ENCODE assay signal across 11 cellular contexts in the genomic region with DNA sequence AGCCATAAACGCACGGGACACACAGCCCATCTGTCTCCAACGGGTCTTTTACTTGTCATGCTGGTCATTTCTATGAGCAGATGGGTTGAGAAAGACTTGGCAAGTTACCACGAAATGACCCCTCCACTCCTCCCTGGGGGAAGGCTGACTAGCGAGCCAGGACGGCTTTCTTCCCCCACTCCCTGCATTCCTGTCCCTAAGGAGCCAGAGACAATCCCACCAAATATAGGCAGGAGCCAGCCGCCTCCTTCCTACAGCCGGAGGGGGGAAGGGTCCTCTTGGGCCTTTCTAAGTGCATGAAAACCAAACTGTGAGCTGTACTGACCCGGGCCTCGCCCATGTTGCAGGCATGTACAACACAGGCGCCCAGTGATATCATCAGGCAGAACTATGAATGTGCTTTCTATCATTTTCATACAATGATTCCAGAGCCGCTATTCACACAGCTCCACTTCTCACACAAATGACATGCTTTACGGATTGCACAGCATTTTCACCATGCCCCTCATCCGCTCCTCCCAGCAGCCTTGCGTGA. TPM values are rescaled to one million over a fixed set of nuclear protein-coding genes. Genes with fewer than 3 reads are reported as not detected.
DNase-seq lines count a peak whose midpoint lies in the region; ATAC-seq and TF ChIP-seq lines count a peak whose summit lies in the region.
"Had no signal": no experiment of that assay in that cellular context is flagged by ENCODE, and none has a peak within 500 bp of the region (broad histone marks: within the 10 kb centered on the region; RNA-seq: fewer than 3 reads in every experiment).

No MANE protein-coding gene starts in this region.

- no peak for TF ChIP-seq CTCF in GM23338 (conservative IDR thresholded peaks at IDR 0.05; ENCODE audit: low read depth in 2 of 2)
- no peak for TF ChIP-seq CTCF in brain microvascular endothelial cell (IDR thresholded peaks at IDR 0.05; ENCODE audit: low read depth, low read length, missing control alignments)
- no peak for TF ChIP-seq CTCF in smooth muscle cell (IDR thresholded peaks at IDR 0.05; ENCODE audit: borderline replicate concordance, insufficient read depth, poor library complexity, severe bottlenecking)

- H3K36me3 ChIP-seq in GM23338 (ENCODE audit: insufficient read depth) (no peaks in the 10 kb centered on the region), brain microvascular endothelial cell (replicated peaks) (no peaks in the 10 kb centered on the region), iPS-15b (ENCODE audit: control insufficient read depth, insufficient read depth, low read length) (peaks cover 3% of the 10 kb centered on the region), smooth muscle cell (ENCODE audit: low read depth) (no peaks in the 10 kb centered on the region)

- peaks cover 60% of the 10 kb centered on the region for H3K4me1 Mint-ChIP-seq in GM23338

- no peaks in the 10 kb centered on the region for H3K9me3 Mint-ChIP-seq in GM23338
- H3K9me3 Mint-ChIP-seq: activated CD4-positive, alpha-beta memory T cell treated with anti-CD3 and anti-CD28 coated beads, Interleukin-2, amount 10 ng/mL, durations not matched to agents 7 days and 5 days had no signal

- in situ Hi-C loops in brain microvascular endothelial cell (cut with HindIII; ENCODE audit: low pct_ligation_motif_present, low sequenced_read_pairs): no loop called here

- H2AFZ ChIP-seq in GM23338 (no peak overlapping the region), smooth muscle cell (ENCODE audit: low read depth) (peak overlapping the region; percentile 22)

- H3K4me3 ChIP-seq in GM23338 (0 out of 2 replicates have a peak overlapping the region, but pooled peaks have one; percentile 4), brain microvascular endothelial cell (ENCODE audit: low read depth, low read length) (no peak overlapping the region), iPS-15b (ENCODE audit: low read depth, low read length) (peak overlapping the region; percentile 27), smooth muscle cell (no peak overlapping the region)

- H3K36me3 Mint-ChIP-seq in GM23338 (ENCODE audit: low read depth): no peaks in the 10 kb centered on the region

- H3K27ac ChIP-seq in GM23338 (ENCODE audit: low read depth): peak overlapping the region; percentile 88; the same call in 1 of the 2 replicates
- peak overlapping the region; percentile 72 for H3K27ac ChIP-seq in brain microvascular endothelial cell
- peak overlapping the region; percentile 87 for H3K27ac ChIP-seq in smooth muscle cell (ENCODE audit: low read depth)

- no peaks in the 10 kb centered on the region for H3F3A ChIP-seq in GM23338 (replicated peaks; ENCODE audit: low read depth)
- H3F3A ChIP-seq in smooth muscle cell (ENCODE audit: low read depth): peaks cover 19% of the 10 kb centered on the region

- peak; percentile 77 for DNase-seq in GM23338 (ENCODE audit: low spot score)
- DNase-seq in brain microvascular endothelial cell: peak; percentile 89
- no peak for DNase-seq in smooth muscle cell (lab: John Stamatoyannopoulos, UW; ENCODE audit: unreplicated experiment)
- DNase-seq: activated CD4-positive, alpha-beta memory T cell treated with anti-CD3 and anti-CD28 coated beads, Interleukin-2, amount 10 ng/mL, durations not matched to agents 7 days and 5 days; NCI-H1436 treated with DMSO at 0.1 percent for 48 hours; stimulated activated CD4-positive, alpha-beta T cell treated with anti-CD3 and anti-CD28 coated beads, Interleukin-4, amount 100 ng/mL, for 1 hour had no signal

- no peaks in the 10 kb centered on the region for H3K9me3 ChIP-seq in iPS-15b (ENCODE audit: control insufficient read depth, insufficient read depth, low read length)
- no peaks in the 10 kb centered on the region for H3K9me3 ChIP-seq in smooth muscle cell (replicated peaks; ENCODE audit: low read depth)

- peaks cover 97% of the 10 kb centered on the region for H3K79me2 ChIP-seq in GM23338 (replicated peaks; ENCODE audit: insufficient read depth)
- H3K79me2 ChIP-seq in smooth muscle cell (ENCODE audit: low read depth): peaks cover 86% of the 10 kb centered on the region

- H3K4me3 Mint-ChIP-seq in GM23338: peak overlapping the region; percentile 34; the same call in 2 of the 3 replicates
- H3K4me3 Mint-ChIP-seq: activated CD4-positive, alpha-beta memory T cell treated with anti-CD3 and anti-CD28 coated beads, Interleukin-2, amount 10 ng/mL, durations not matched to agents 7 days and 5 days had no signal

- H3K9ac ChIP-seq in iPS-15b (ENCODE audit: low read depth, low read length) (no peak overlapping the region), smooth muscle cell (ENCODE audit: low read depth) (peak overlapping the region; percentile 52)

- H3K9me2 ChIP-seq in GM23338 (ENCODE audit: insufficient read depth): no peaks in the 10 kb centered on the region

- H3K4me2 ChIP-seq in GM23338 (peak overlapping the region; percentile 53), smooth muscle cell (peak overlapping the region; percentile 79)

- ATAC-seq in GM23338 (peak; percentile 89), HG02852 (IDR thresholded peaks at IDR 0.05; ENCODE audit: unreplicated experiment) (no peak), GM21717 (IDR thresholded peaks at IDR 0.05; ENCODE audit: unreplicated experiment) (no peak), HG03571 (IDR thresholded peaks at IDR 0.05; ENCODE audit: unreplicated experiment) (no peak), GM21526 (IDR thresholded peaks at IDR 0.05; ENCODE audit: low FRiP score, unreplicated experiment) (no peak)

- no peaks in the 10 kb centered on the region for H3K27me3 ChIP-seq in GM23338 (ENCODE audit: insufficient read depth)
- H3K27me3 ChIP-seq in brain microvascular endothelial cell (replicated peaks): no peaks in the 10 kb centered on the region
- no peaks in the 10 kb centered on the region for H3K27me3 ChIP-seq in iPS-15b (ENCODE audit: control insufficient read depth, insufficient read depth, low read length)
- H3K27me3 ChIP-seq in smooth muscle cell (ENCODE audit: low read depth): no peaks in the 10 kb centered on the region

- H3K27ac Mint-ChIP-seq in GM23338: peak overlapping the region; percentile 96
- H3K27ac Mint-ChIP-seq: activated CD4-positive, alpha-beta memory T cell treated with anti-CD3 and anti-CD28 coated beads, Interleukin-2, amount 10 ng/mL, durations not matched to agents 7 days and 5 days had no signal

- H4K20me1 ChIP-seq in GM23338 (replicated peaks; ENCODE audit: insufficient read depth): no peaks in the 10 kb centered on the region; the same call in 1 of the 2 replicates
- peaks cover 43% of the 10 kb centered on the region for H4K20me1 ChIP-seq in smooth muscle cell (ENCODE audit: low read depth)

- 12% methylated on average over 15 of the region's 15 CpGs for WGBS in smooth muscle cell (ENCODE audit: low lambda C conversion rate)

- H3K4me1 ChIP-seq in GM23338 (ENCODE audit: insufficient read depth) (peaks cover 68% of the 10 kb centered on the region), iPS-15b (ENCODE audit: control insufficient read depth, insufficient read depth, low read length) (peaks cover 37% of the 10 kb centered on the region), smooth muscle cell (ENCODE audit: low read depth) (peaks cover 23% of the 10 kb centered on the region)

- H3K27me3 Mint-ChIP-seq in GM23338 (ENCODE audit: insufficient read depth, low read depth, poor library complexity): no peaks in the 10 kb centered on the region
- H3K27me3 Mint-ChIP-seq: activated CD4-positive, alpha-beta memory T cell treated with anti-CD3 and anti-CD28 coated beads, Interleukin-2, amount 10 ng/mL, durations not matched to agents 7 days and 5 days had no signal

TF ChIP-seq in GM23338, 12 proteins besides CTCF, POLR2A, EP300 and RAD21 (continues in another document):
- TF ChIP-seq ZNF114 (CRISPR knock-in tag; IDR thresholded peaks at IDR 0.05) (no peak), ETS1 (IDR thresholded peaks at IDR 0.05) (no peak), EZH2 (IDR thresholded peaks at IDR 0.05; ENCODE audit: low read depth, unreplicated experiment) (no peak), EZH2phosphoT487 (IDR thresholded peaks at IDR 0.05; ENCODE audit: unreplicated experiment) (no peak), REST (IDR thresholded peaks at IDR 0.05; ENCODE audit: unreplicated experiment) (no peak), ZNF331 (CRISPR knock-in tag; IDR thresholded peaks at IDR 0.05; ENCODE audit: low read depth) (no peak), JUNB (IDR thresholded peaks at IDR 0.05; ENCODE audit: unreplicated experiment) (no peak)

RNA-seq across cellular contexts. Expression of gene AFAP1, which starts 28.6 kb away (rescaled TPM):
- total RNA-seq in GM23338 (2014; rRNA removed; shearing (Covaris generic)): 21.5 and 25.9 TPM in 2 replicates
- polyA plus RNA-seq in GM23338 (2016; fragmentation: Nextera tagmentation; extraction: Ambion mirVana) (5.4 and 6.5 TPM in 2 replicates), smooth muscle cell (12.6 and 15.8 TPM in 2 replicates)
- 17.9 and 24.8 TPM in 2 replicates for total RNA-seq in smooth muscle cell

Comparison
In these comparisons a context has a peak if more than half of its experiments do, and no peak if none do; other contexts are left out.
1. H3K4me3 ChIP-seq: peak in GM23338 (single experiment) and iPS-15b (single experiment); none in brain microvascular endothelial cell (single experiment) and smooth muscle cell (single experiment).
2. Peak in every context shown above with its lines, with median percentiles within 50 percentile points of each other: H3K27ac ChIP-seq.